ENCODE assay signal across 9 cellular contexts in genomic region chr12:22083167-22083566, GRCh38. TPM values are rescaled to one million over a fixed set of nuclear protein-coding genes. Genes with fewer than 3 reads are reported as not detected.
DNase-seq lines count a peak whose midpoint lies in the region; ATAC-seq and TF ChIP-seq lines count a peak whose summit lies in the region.
"Had no signal": no experiment of that assay in that cellular context is flagged by ENCODE, and none has a peak within 500 bp of the region (broad histone marks: within the 10 kb centered on the region; RNA-seq: fewer than 3 reads in every experiment).

No MANE protein-coding gene starts in this region.

- no peaks in the 10 kb centered on the region for H3K27me3 ChIP-seq in right atrium auricular region
- H3K27me3 ChIP-seq: BLaER1 had no signal

- POLR2A ChIA-PET in activated CD8-positive, alpha-beta T cell treated with anti-CD3 and anti-CD28 coated beads, Interleukin-2, amount 10 ng/mL, durations not matched to agents 7 days and 5 days (lab: Charles Lee) = no interaction called here

- peak; percentile 72 for TF ChIP-seq CTCF in LNCAP (IDR thresholded peaks at IDR 0.05)
- peak; percentile 25 to 70 for TF ChIP-seq CTCF in right atrium auricular region (IDR thresholded peaks at IDR 0.05)
- peak; percentile 73 for TF ChIP-seq CTCF in type B pancreatic cell (conservative IDR thresholded peaks at IDR 0.05)

- H3K36me3 Mint-ChIP-seq in activated CD8-positive, alpha-beta T cell treated with anti-CD3 and anti-CD28 coated beads, Interleukin-2, amount 10 ng/mL, durations not matched to agents 7 days and 5 days (ENCODE audit: low read depth) = no peaks in the 10 kb centered on the region
- H3K36me3 Mint-ChIP-seq in type B pancreatic cell = no peaks in the 10 kb centered on the region

- peak; percentile 11 to 68 (median 31) for DNase-seq in NCI-H1417 (lab: John Stamatoyannopoulos, UW)
- DNase-seq in NCI-H1417 treated with DMSO at 0.1 percent for 48 hours (lab: John Stamatoyannopoulos, UW) = no peak
- peak; percentile 32 for DNase-seq in activated CD8-positive, alpha-beta T cell treated with anti-CD3 and anti-CD28 coated beads, Interleukin-2, amount 10 ng/mL, durations not matched to agents 7 days and 5 days
- DNase-seq in right atrium auricular region (ENCODE audit: low spot score) = no peak
- no peak for DNase-seq in type B pancreatic cell (ENCODE audit: extremely low spot score, unreplicated experiment)
- no peak for DNase-seq in HuH-7 (ENCODE audit: low spot score)

- no peak overlapping the region for H3K4me3 ChIP-seq in right atrium auricular region
- H3K4me3 ChIP-seq: BLaER1 had no signal

- no peaks in the 10 kb centered on the region for H3K9me3 Mint-ChIP-seq in activated CD8-positive, alpha-beta T cell treated with anti-CD3 and anti-CD28 coated beads, Interleukin-2, amount 10 ng/mL, durations not matched to agents 7 days and 5 days (ENCODE audit: insufficient read depth)
- no peaks in the 10 kb centered on the region for H3K9me3 Mint-ChIP-seq in type B pancreatic cell

- H3K36me3 ChIP-seq in right atrium auricular region = no peaks in the 10 kb centered on the region
- H3K36me3 ChIP-seq: BLaER1 had no signal

- H3K27ac Mint-ChIP-seq in activated CD8-positive, alpha-beta T cell treated with anti-CD3 and anti-CD28 coated beads, Interleukin-2, amount 10 ng/mL, durations not matched to agents 7 days and 5 days = no peak overlapping the region
- no peak overlapping the region for H3K27ac Mint-ChIP-seq in type B pancreatic cell

- no peaks in the 10 kb centered on the region for H3K9me3 ChIP-seq in right atrium auricular region
- H3K9me3 ChIP-seq: BLaER1 had no signal

- no peaks in the 10 kb centered on the region for H3K27me3 Mint-ChIP-seq in activated CD8-positive, alpha-beta T cell treated with anti-CD3 and anti-CD28 coated beads, Interleukin-2, amount 10 ng/mL, durations not matched to agents 7 days and 5 days (ENCODE audit: low read depth)
- H3K27me3 Mint-ChIP-seq in type B pancreatic cell = peaks cover 6% of the 10 kb centered on the region

- no peak overlapping the region for H3K4me3 Mint-ChIP-seq in activated CD8-positive, alpha-beta T cell treated with anti-CD3 and anti-CD28 coated beads, Interleukin-2, amount 10 ng/mL, durations not matched to agents 7 days and 5 days
- H3K4me3 Mint-ChIP-seq in type B pancreatic cell = no peak overlapping the region

- no peaks in the 10 kb centered on the region for H3K4me1 Mint-ChIP-seq in activated CD8-positive, alpha-beta T cell treated with anti-CD3 and anti-CD28 coated beads, Interleukin-2, amount 10 ng/mL, durations not matched to agents 7 days and 5 days (ENCODE audit: low read depth)
- H3K4me1 Mint-ChIP-seq in type B pancreatic cell (ENCODE audit: unreplicated experiment) = no peaks in the 10 kb centered on the region

- CTCF ChIA-PET in activated CD8-positive, alpha-beta T cell treated with anti-CD3 and anti-CD28 coated beads, Interleukin-2, amount 10 ng/mL, durations not matched to agents 7 days and 5 days (lab: Charles Lee) = interaction anchor here (0.7 to 1.9 kb wide), 11 partner anchors 18 to 377 kb away, joined by 3 to 7 read pairs (median 4); no protein-coding TSS in a partner anchor

- H3K4me1 ChIP-seq in right atrium auricular region = no peaks in the 10 kb centered on the region

- no peak overlapping the region for H3K27ac ChIP-seq in right atrium auricular region
- H3K27ac ChIP-seq: BLaER1 had no signal

- ATAC-seq in activated CD8-positive, alpha-beta T cell treated with anti-CD3 and anti-CD28 coated beads, Interleukin-2, amount 10 ng/mL, durations not matched to agents 7 days and 5 days = no peak
- ATAC-seq in HG02885 (IDR thresholded peaks at IDR 0.05; ENCODE audit: poor library complexity, unreplicated experiment) = no peak

RNA-seq across cellular contexts. Expression of gene CMAS, which starts 37.1 kb away (rescaled TPM):
- 10 to 100 TPM; 31.6 to 34.1 TPM for total RNA-seq in activated CD8-positive, alpha-beta T cell treated with anti-CD3 and anti-CD28 coated beads, Interleukin-2, amount 10 ng/mL, durations not matched to agents 7 days and 5 days
- total RNA-seq in right atrium auricular region (10 to 100 TPM; 28.3 to 33.4 TPM), type B pancreatic cell (ENCODE audit: low replicate concordance) (33.3 and 85.5 TPM in 2 replicates)

Comparison
In these comparisons a context has a peak if more than half of its experiments do, and no peak if none do; other contexts are left out.
1. DNase-seq: peak in NCI-H1417 (3 of 3) and activated CD8-positive, alpha-beta T cell treated with anti-CD3 and anti-CD28 coated beads, Interleukin-2, amount 10 ng/mL, durations not matched to agents 7 days and 5 days (single experiment); none in NCI-H1417 treated with DMSO at 0.1 percent for 48 hours (single experiment), right atrium auricular region (single experiment), type B pancreatic cell (single experiment) and HuH-7 (single experiment).
2. Peak in every context shown above with its lines, with median percentiles within 50 percentile points of each other: CTCF ChIP-seq.